Comparison of ENCODE assay signal across 10 cellular contexts in the genomic region with DNA sequence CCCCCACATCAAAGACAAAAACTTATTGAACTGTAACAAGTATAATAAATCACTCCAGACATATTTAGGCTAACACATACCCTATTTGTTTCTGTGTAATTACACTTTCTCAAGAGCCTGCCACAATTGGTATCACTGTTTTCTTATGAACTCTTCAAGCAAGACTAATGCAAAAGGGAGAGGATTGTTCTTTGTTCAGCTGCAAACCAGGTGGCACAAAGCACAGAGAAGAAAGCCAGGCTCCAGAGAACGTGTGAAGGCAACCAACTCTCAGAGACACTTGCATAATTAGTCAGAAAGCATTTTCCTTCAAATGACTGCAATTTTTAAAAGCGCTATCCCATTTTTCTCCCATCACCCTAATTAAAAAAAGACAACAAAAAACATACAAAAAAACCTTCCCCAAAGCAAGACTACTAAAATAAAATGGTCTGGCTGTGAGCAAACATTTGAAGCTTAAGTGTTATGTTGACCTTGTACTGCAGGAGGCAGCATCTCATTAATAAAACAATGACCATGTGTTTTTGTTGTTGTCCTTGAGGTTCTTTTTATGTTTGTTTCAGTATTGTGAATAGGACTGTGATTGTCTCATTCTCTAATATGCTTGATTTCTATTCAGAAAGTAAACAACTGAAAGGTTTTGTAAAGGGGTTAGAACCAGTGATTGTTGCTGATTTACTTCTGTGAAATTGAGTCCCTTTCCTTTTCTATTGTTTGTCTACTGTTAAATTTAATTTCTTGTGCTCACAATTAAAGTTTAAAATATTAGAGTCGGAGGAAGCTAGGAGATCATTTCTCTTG.
DNase-seq lines count a peak whose midpoint lies in the region; ATAC-seq and TF ChIP-seq lines count a peak whose summit lies in the region.
"Had no signal": no experiment of that assay in that cellular context is flagged by ENCODE, and none has a peak within 500 bp of the region (broad histone marks: within the 10 kb centered on the region; RNA-seq: fewer than 3 reads in every experiment).

No MANE protein-coding gene starts in this region.

- TF ChIP-seq CTCF in SK-N-SH (IDR thresholded peaks at IDR 0.05): peak; percentile 84
- TF ChIP-seq CTCF in cardiac muscle cell (IDR thresholded peaks at IDR 0.05; ENCODE audit: low read depth, low read length): peak; percentile 65
- TF ChIP-seq CTCF in gastrocnemius medialis (IDR thresholded peaks at IDR 0.05 in 4 of 5, conservative IDR thresholded peaks at IDR 0.05 in 1 of 5): peak; percentile 26 to 48 (median 42)

- no peaks in the 10 kb centered on the region for H3K79me2 ChIP-seq in SK-N-SH (ENCODE audit: insufficient read depth)
- H3K79me2 ChIP-seq: parathyroid adenoma had no signal

- in situ Hi-C loops in gastrocnemius medialis (cut with MboI; ENCODE audit: low sequenced_read_pairs in 4 of 4): loop anchor here in 2 of 4 donors (25.0 kb wide), 3 partner anchors 447 to 697 kb away; a partner anchor contains a TSS

- DNase-seq in DMS153 (lab: John Stamatoyannopoulos, UW) (peak; percentile 47), SK-N-SH (peak; percentile 27), cardiac muscle cell (ENCODE audit: low read depth in 1 of 2, low spot score in 1 of 2) (peak; percentile 47 to 78), gastrocnemius medialis (no peak), AG08396 (ENCODE audit: low spot score) (no peak)
- no peak for DNase-seq in activated effector memory CD4-positive, alpha-beta T cell treated with anti-CD3 and anti-CD28 coated beads, Interleukin-2, amount 50 U/mL, for 16 hours

- H2AFZ ChIP-seq in SK-N-SH (ENCODE audit: low read depth): no peak overlapping the region
- H2AFZ ChIP-seq: parathyroid adenoma had no signal

- peak; percentile 92 for TF ChIP-seq RAD21 in SK-N-SH (IDR thresholded peaks at IDR 0.05; ENCODE audit: low read length)

- H3K36me3 ChIP-seq in HUES64 (ENCODE audit: insufficient read depth, low read length) (no peaks in the 10 kb centered on the region), SK-N-SH (replicated peaks in 1 of 2; ENCODE audit: control insufficient read depth in 1 of 2, insufficient read depth in 2 of 2, low read length in 1 of 2) (no peaks in the 10 kb centered on the region), cardiac muscle cell (no peaks in the 10 kb centered on the region), gastrocnemius medialis (no peaks in the 10 kb centered on the region)

- H3K4me3 ChIP-seq in HUES64 (ENCODE audit: low read length) (no peak overlapping the region), SK-N-SH (ENCODE audit: low read depth in 2 of 2, low read length in 1 of 2) (no peak overlapping the region; a peak in 1 of 4 replicates), cardiac muscle cell (no peak overlapping the region), gastrocnemius medialis (no peak overlapping the region)
- H3K4me3 ChIP-seq: K562 had no signal

- H3K27ac ChIP-seq in HUES64 (ENCODE audit: low read depth, low read length) (peak overlapping the region; percentile 63; the same call in 1 of the 2 replicates), SK-N-SH (ENCODE audit: low read depth in 2 of 2, low read length in 1 of 2) (peak overlapping the region in 1 of 2 experiments; percentile 69; a peak in 2 of 4 replicates), cardiac muscle cell (no peak overlapping the region), gastrocnemius medialis (no peak overlapping the region)
- H3K27ac ChIP-seq: parathyroid adenoma had no signal

- H4K20me1 ChIP-seq in SK-N-SH (ENCODE audit: insufficient read depth): no peaks in the 10 kb centered on the region

- ATAC-seq in gastrocnemius medialis: no peak
- ATAC-seq in GM21723 (IDR thresholded peaks at IDR 0.05; ENCODE audit: unreplicated experiment): no peak
- ATAC-seq: K562 had no signal

- peaks cover 8% of the 10 kb centered on the region for H3F3A ChIP-seq in SK-N-SH (replicated peaks; ENCODE audit: insufficient read depth)

- H3K27me3 ChIP-seq in HUES64 (ENCODE audit: insufficient read depth, low read length) (no peaks in the 10 kb centered on the region), SK-N-SH (ENCODE audit: insufficient read depth) (no peaks in the 10 kb centered on the region), cardiac muscle cell (no peaks in the 10 kb centered on the region), gastrocnemius medialis (no peaks in the 10 kb centered on the region)

- H3K9me2 ChIP-seq in SK-N-SH: no peaks in the 10 kb centered on the region

- intact Hi-C loops in gastrocnemius medialis (cut with DNase I; ENCODE audit: low total_unique reads): loop anchor here (2.0 to 5.0 kb wide), 2 partner anchors 461 to 687 kb away; no protein-coding TSS in a partner anchor

- 44% methylated on average over 3 of the region's 3 CpGs for WGBS in HUES64
- 58% methylated on average over 3 of the region's 3 CpGs for WGBS in SK-N-SH (ENCODE audit: low lambda C conversion rate)

- no peak for TF ChIP-seq POLR2A in gastrocnemius medialis (IDR thresholded peaks at IDR 0.05)

- H3K9me3 ChIP-seq in HUES64 (ENCODE audit: insufficient read depth, low read depth, low read length) (no peaks in the 10 kb centered on the region), SK-N-SH (no peaks in the 10 kb centered on the region), cardiac muscle cell (ENCODE audit: low read depth) (no peaks in the 10 kb centered on the region), gastrocnemius medialis (no peaks in the 10 kb centered on the region)

- H3K4me1 ChIP-seq in HUES64 (ENCODE audit: insufficient read depth, low read length): peaks cover 32% of the 10 kb centered on the region
- H3K4me1 ChIP-seq in SK-N-SH (ENCODE audit: control insufficient read depth in 1 of 2, insufficient read depth in 2 of 2, low read depth in 1 of 2, low read length in 1 of 2): peaks cover 0 to 10% of the 10 kb centered on the region in 2 experiments; a peak in 2 of 4 replicates
- H3K4me1 ChIP-seq in cardiac muscle cell (ENCODE audit: low read depth): no peaks in the 10 kb centered on the region
- H3K4me1 ChIP-seq in gastrocnemius medialis: peaks cover 0 to 6% of the 10 kb centered on the region in 2 donors
- H3K4me1 ChIP-seq: parathyroid adenoma had no signal

- CTCF ChIA-PET in SK-N-SH (lab: Yijun Ruan, JAX): interaction anchor here (0.6 to 2.7 kb wide), 43 partner anchors 10 to 717 kb away, joined by 3 to 21 read pairs (median 4); no protein-coding TSS in a partner anchor

- POLR2A ChIA-PET in SK-N-SH (lab: Yijun Ruan, JAX): interaction anchor here (1.8 kb wide), 1 partner anchor 452 kb away, joined by 5 read pairs; a partner anchor contains a TSS

- no peak for TF ChIP-seq EP300 in SK-N-SH (IDR thresholded peaks at IDR 0.05; ENCODE audit: borderline replicate concordance in 1 of 2, low read depth in 1 of 2, low read length in 1 of 2)

- H3K9ac ChIP-seq in HUES64 (ENCODE audit: low read depth, low read length) (no peak overlapping the region), SK-N-SH (no peak overlapping the region)
- H3K9ac ChIP-seq: parathyroid adenoma had no signal

- no peak overlapping the region for H3K4me2 ChIP-seq in SK-N-SH

TF ChIP-seq in SK-N-SH, 30 proteins besides CTCF, POLR2A, EP300 and RAD21:
- TF ChIP-seq MXI1 (IDR thresholded peaks at IDR 0.05; ENCODE audit: low read depth, low read length) (peak; percentile 45; the same call in 1 of the 2 replicates), SIN3A (IDR thresholded peaks at IDR 0.05; ENCODE audit: borderline replicate concordance, low read depth, low read length) (no peak), SMC3 (IDR thresholded peaks at IDR 0.05; ENCODE audit: low read depth, low read length) (peak; percentile 86)
- TF ChIP-seq, protein P1, sequence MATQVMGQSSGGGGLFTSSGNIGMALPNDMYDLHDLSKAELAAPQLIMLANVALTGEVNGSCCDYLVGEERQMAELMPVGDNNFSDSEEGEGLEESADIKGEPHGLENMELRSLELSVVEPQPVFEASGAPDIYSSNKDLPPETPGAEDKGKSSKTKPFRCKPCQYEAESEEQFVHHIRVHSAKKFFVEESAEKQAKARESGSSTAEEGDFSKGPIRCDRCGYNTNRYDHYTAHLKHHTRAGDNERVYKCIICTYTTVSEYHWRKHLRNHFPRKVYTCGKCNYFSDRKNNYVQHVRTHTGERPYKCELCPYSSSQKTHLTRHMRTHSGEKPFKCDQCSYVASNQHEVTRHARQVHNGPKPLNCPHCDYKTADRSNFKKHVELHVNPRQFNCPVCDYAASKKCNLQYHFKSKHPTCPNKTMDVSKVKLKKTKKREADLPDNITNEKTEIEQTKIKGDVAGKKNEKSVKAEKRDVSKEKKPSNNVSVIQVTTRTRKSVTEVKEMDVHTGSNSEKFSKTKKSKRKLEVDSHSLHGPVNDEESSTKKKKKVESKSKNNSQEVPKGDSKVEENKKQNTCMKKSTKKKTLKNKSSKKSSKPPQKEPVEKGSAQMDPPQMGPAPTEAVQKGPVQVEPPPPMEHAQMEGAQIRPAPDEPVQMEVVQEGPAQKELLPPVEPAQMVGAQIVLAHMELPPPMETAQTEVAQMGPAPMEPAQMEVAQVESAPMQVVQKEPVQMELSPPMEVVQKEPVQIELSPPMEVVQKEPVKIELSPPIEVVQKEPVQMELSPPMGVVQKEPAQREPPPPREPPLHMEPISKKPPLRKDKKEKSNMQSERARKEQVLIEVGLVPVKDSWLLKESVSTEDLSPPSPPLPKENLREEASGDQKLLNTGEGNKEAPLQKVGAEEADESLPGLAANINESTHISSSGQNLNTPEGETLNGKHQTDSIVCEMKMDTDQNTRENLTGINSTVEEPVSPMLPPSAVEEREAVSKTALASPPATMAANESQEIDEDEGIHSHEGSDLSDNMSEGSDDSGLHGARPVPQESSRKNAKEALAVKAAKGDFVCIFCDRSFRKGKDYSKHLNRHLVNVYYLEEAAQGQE (IDR thresholded peaks at IDR 0.05; ENCODE audit: low read depth, low read length): no peak
- TF ChIP-seq, protein P2, sequence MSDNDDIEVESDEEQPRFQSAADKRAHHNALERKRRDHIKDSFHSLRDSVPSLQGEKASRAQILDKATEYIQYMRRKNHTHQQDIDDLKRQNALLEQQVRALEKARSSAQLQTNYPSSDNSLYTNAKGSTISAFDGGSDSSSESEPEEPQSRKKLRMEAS (IDR thresholded peaks at IDR 0.05; ENCODE audit: low read depth): 0 out of 2 replicates have a peak, but pooled peaks have one; percentile 35

Comparison
In these comparisons a context has a peak if more than half of its experiments do, and no peak if none do; other contexts are left out.
1. DNase-seq: peak in DMS153 (single experiment), SK-N-SH (single experiment) and cardiac muscle cell (2 of 2); none in gastrocnemius medialis (0 of 2), AG08396 (single experiment) and activated effector memory CD4-positive, alpha-beta T cell treated with anti-CD3 and anti-CD28 coated beads, Interleukin-2, amount 50 U/mL, for 16 hours (single experiment).
2. Peak in every context shown above with its lines, with median percentiles within 50 percentile points of each other: CTCF ChIP-seq.